1 cellular context compared by ENCODE assay signal in genomic region chr4:128288689-128289106, GRCh38.
A peak's percentile ranks its signal among the peaks of the same experiment; 100 is the strongest.
TF ChIP-seq lines count a peak whose summit lies in the region.

No MANE protein-coding gene starts in this region.

TF ChIP-seq in K562, 482 proteins besides CTCF, POLR2A, EP300 and RAD21 (continued from another document):
- TF ChIP-seq GTF3C2 (IDR thresholded peaks at IDR 0.05; ENCODE audit: borderline replicate concordance, extremely low read depth, insufficient read length), result no peak
- TF ChIP-seq, protein P1, sequence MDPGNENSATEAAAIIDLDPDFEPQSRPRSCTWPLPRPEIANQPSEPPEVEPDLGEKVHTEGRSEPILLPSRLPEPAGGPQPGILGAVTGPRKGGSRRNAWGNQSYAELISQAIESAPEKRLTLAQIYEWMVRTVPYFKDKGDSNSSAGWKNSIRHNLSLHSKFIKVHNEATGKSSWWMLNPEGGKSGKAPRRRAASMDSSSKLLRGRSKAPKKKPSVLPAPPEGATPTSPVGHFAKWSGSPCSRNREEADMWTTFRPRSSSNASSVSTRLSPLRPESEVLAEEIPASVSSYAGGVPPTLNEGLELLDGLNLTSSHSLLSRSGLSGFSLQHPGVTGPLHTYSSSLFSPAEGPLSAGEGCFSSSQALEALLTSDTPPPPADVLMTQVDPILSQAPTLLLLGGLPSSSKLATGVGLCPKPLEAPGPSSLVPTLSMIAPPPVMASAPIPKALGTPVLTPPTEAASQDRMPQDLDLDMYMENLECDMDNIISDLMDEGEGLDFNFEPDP (CRISPR knock-in tag; IDR thresholded peaks at IDR 0.05), result no peak
- no peak for TF ChIP-seq BACH1 (tag; IDR thresholded peaks at IDR 0.05)
- no peak for TF ChIP-seq ZNF589 (CRISPR knock-in tag; IDR thresholded peaks at IDR 0.05; ENCODE audit: low read depth)
- TF ChIP-seq TEAD2 (tag; IDR thresholded peaks at IDR 0.05), result no peak
- no peak for TF ChIP-seq FOXM1 (IDR thresholded peaks at IDR 0.05; ENCODE audit: low read depth)
- 0 out of 2 replicates have a peak, but pooled peaks have one; percentile 6 for TF ChIP-seq FOXM1 (CRISPR knock-in tag; IDR thresholded peaks at IDR 0.05; ENCODE audit: low read depth)
- TF ChIP-seq NFIX (CRISPR knock-in tag; IDR thresholded peaks at IDR 0.05; ENCODE audit: low read depth), result no peak
- TF ChIP-seq HDAC1 (IDR thresholded peaks at IDR 0.05), result peak in 1 of 2 experiments; percentile 14; a peak in 1 of 4 replicates
- no peak for TF ChIP-seq RUNX1 (IDR thresholded peaks at IDR 0.05; ENCODE audit: low read depth)
- TF ChIP-seq MEIS2 (IDR thresholded peaks at IDR 0.05; ENCODE audit: partially characterized antibody), result peak; percentile 24
- no peak for TF ChIP-seq PHF21A (IDR thresholded peaks at IDR 0.05; ENCODE audit: borderline replicate concordance, low read depth)
- TF ChIP-seq MTA2 (IDR thresholded peaks at IDR 0.05; ENCODE audit: low read depth), result no peak
- no peak for TF ChIP-seq HNRNPH1 (optimal IDR thresholded peaks at IDR 0.05; ENCODE audit: low read depth, low read length)
- TF ChIP-seq, protein P2, sequence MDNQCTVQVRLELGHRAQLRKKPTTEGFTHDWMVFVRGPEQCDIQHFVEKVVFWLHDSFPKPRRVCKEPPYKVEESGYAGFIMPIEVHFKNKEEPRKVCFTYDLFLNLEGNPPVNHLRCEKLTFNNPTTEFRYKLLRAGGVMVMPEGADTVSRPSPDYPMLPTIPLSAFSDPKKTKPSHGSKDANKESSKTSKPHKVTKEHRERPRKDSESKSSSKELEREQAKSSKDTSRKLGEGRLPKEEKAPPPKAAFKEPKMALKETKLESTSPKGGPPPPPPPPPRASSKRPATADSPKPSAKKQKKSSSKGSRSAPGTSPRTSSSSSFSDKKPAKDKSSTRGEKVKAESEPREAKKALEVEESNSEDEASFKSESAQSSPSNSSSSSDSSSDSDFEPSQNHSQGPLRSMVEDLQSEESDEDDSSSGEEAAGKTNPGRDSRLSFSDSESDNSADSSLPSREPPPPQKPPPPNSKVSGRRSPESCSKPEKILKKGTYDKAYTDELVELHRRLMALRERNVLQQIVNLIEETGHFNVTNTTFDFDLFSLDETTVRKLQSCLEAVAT (IDR thresholded peaks at IDR 0.05), result peak; percentile 19 to 52; a peak in 1 of 4 replicates
- TF ChIP-seq ZBTB40 (IDR thresholded peaks at IDR 0.05), result peak; percentile 32; the same call in 1 of the 2 replicates
- TF ChIP-seq ZBTB40 (CRISPR knock-in tag; IDR thresholded peaks at IDR 0.05), result no peak
- no peak for TF ChIP-seq ZNF57 (CRISPR knock-in tag; IDR thresholded peaks at IDR 0.05)
- no peak for TF ChIP-seq BRD4 (IDR thresholded peaks at IDR 0.05)
- TF ChIP-seq HDGF (IDR thresholded peaks at IDR 0.05), result 0 out of 2 replicates have a peak, but pooled peaks have one; percentile 26
- TF ChIP-seq ZNF785 (CRISPR knock-in tag; IDR thresholded peaks at IDR 0.05), result no peak
- TF ChIP-seq RB1 (IDR thresholded peaks at IDR 0.05; ENCODE audit: low read depth), result no peak
- 0 out of 4 replicates have a peak, but pooled peaks of 1 of the 2 experiments have one; percentile 28 for TF ChIP-seq FOXK2 (conservative IDR thresholded peaks at IDR 0.05 in 1 of 2, IDR thresholded peaks at IDR 0.05 in 1 of 2; ENCODE audit: low read depth in 2 of 2)
- TF ChIP-seq CREM (IDR thresholded peaks at IDR 0.05; ENCODE audit: low read depth), result no peak
- TF ChIP-seq CEBPB (tag; IDR thresholded peaks at IDR 0.05), result no peak
- 0 out of 2 replicates have a peak, but pooled peaks have one; percentile 2 for TF ChIP-seq TEAD4 (IDR thresholded peaks at IDR 0.05; ENCODE audit: low read length)
- TF ChIP-seq TEAD4 (CRISPR knock-in tag; IDR thresholded peaks at IDR 0.05; ENCODE audit: borderline replicate concordance), result no peak
- no peak for TF ChIP-seq RCOR1 (IDR thresholded peaks at IDR 0.05; ENCODE audit: borderline replicate concordance in 1 of 2, low read depth in 2 of 2, low read length in 2 of 2)
